Comparison of ENCODE assay signal across 12 cellular contexts in genomic region chrX:13001961-13002671, GRCh38. TPM values are rescaled to one million over a fixed set of nuclear protein-coding genes. Genes with fewer than 3 reads are reported as not detected.
DNase-seq lines count a peak whose midpoint lies in the region; ATAC-seq lines count a peak whose summit lies in the region.
"Had no signal": no experiment of that assay in that cellular context is flagged by ENCODE, and none has a peak within 500 bp of the region (broad histone marks: within the 10 kb centered on the region; RNA-seq: fewer than 3 reads in every experiment).

No MANE protein-coding gene starts in this region.

- H3K36me3 Mint-ChIP-seq in activated CD4-positive, alpha-beta T cell treated with anti-CD3 and anti-CD28 coated beads, Interleukin-2, amount 10 ng/mL, durations not matched to agents 24 days and 14 days (ENCODE audit: low read depth), result no peaks in the 10 kb centered on the region
- peaks cover 2% of the 10 kb centered on the region for H3K36me3 Mint-ChIP-seq in activated naive CD8-positive, alpha-beta T cell treated with anti-CD3 and anti-CD28 coated beads for 36 hours

- DNase-seq in activated CD4-positive, alpha-beta T cell treated with anti-CD3 and anti-CD28 coated beads, Interleukin-2, amount 10 ng/mL, durations not matched to agents 24 days and 14 days, result no peak
- DNase-seq in activated CD4-positive, alpha-beta T cell treated with anti-CD3 and anti-CD28 coated beads, Interleukin-2, amount 50 U/mL, for 1 hour, result no peak
- DNase-seq in NOMO-1 treated with DMSO at 0.1 percent for 48 hours (lab: John Stamatoyannopoulos, UW; ENCODE audit: unreplicated experiment) (peak; percentile 63), hepatic stellate cell (ENCODE audit: low spot score) (no peak)
- DNase-seq in activated naive CD8-positive, alpha-beta T cell treated with anti-CD3 and anti-CD28 coated beads for 36 hours, result no peak
- DNase-seq in stimulated activated CD4-positive, alpha-beta T cell treated with anti-CD3 and anti-CD28 coated beads, Interleukin-4, amount 100 ng/mL, for 1 hour, result peak; percentile 13
- DNase-seq: GOT3, NCI-H2107 had no signal

- H3K4me3 Mint-ChIP-seq in activated CD4-positive, alpha-beta T cell treated with anti-CD3 and anti-CD28 coated beads, Interleukin-2, amount 10 ng/mL, durations not matched to agents 24 days and 14 days, result peak overlapping the region; percentile 44
- no peak overlapping the region for H3K4me3 Mint-ChIP-seq in activated naive CD8-positive, alpha-beta T cell treated with anti-CD3 and anti-CD28 coated beads for 36 hours

- no peak for ATAC-seq in HG03521 (IDR thresholded peaks at IDR 0.05; ENCODE audit: unreplicated experiment)
- no peak for ATAC-seq in GM21423 (IDR thresholded peaks at IDR 0.05; ENCODE audit: unreplicated experiment)

- peaks cover 52% of the 10 kb centered on the region for H3K4me1 Mint-ChIP-seq in activated CD4-positive, alpha-beta T cell treated with anti-CD3 and anti-CD28 coated beads, Interleukin-2, amount 10 ng/mL, durations not matched to agents 24 days and 14 days
- peaks cover 65% of the 10 kb centered on the region for H3K4me1 Mint-ChIP-seq in activated naive CD8-positive, alpha-beta T cell treated with anti-CD3 and anti-CD28 coated beads for 36 hours

- intact Hi-C loops in activated CD4-positive, alpha-beta T cell treated with anti-CD3 and anti-CD28 coated beads, Interleukin-2, amount 10 ng/mL, durations not matched to agents 24 days and 14 days (cut with micrococcal nuclease), result loop anchor here (5.0 kb wide), 2 partner anchors 165 to 485 kb away; no protein-coding TSS in a partner anchor

- no peaks in the 10 kb centered on the region for H3K9me3 Mint-ChIP-seq in activated CD4-positive, alpha-beta T cell treated with anti-CD3 and anti-CD28 coated beads, Interleukin-2, amount 10 ng/mL, durations not matched to agents 24 days and 14 days
- no peaks in the 10 kb centered on the region for H3K9me3 Mint-ChIP-seq in activated naive CD8-positive, alpha-beta T cell treated with anti-CD3 and anti-CD28 coated beads for 36 hours

- H3K27ac Mint-ChIP-seq in activated CD4-positive, alpha-beta T cell treated with anti-CD3 and anti-CD28 coated beads, Interleukin-2, amount 10 ng/mL, durations not matched to agents 24 days and 14 days, result peak overlapping the region; percentile 58
- peak overlapping the region; percentile 69 for H3K27ac Mint-ChIP-seq in activated naive CD8-positive, alpha-beta T cell treated with anti-CD3 and anti-CD28 coated beads for 36 hours

- H3K27me3 Mint-ChIP-seq in activated CD4-positive, alpha-beta T cell treated with anti-CD3 and anti-CD28 coated beads, Interleukin-2, amount 10 ng/mL, durations not matched to agents 24 days and 14 days, result no peaks in the 10 kb centered on the region
- H3K27me3 Mint-ChIP-seq in activated naive CD8-positive, alpha-beta T cell treated with anti-CD3 and anti-CD28 coated beads for 36 hours, result no peaks in the 10 kb centered on the region

RNA-seq across cellular contexts. Expression of gene TMSB4X, which starts 27.2 kb away (rescaled TPM):
- 5,263 and 5,311 TPM in 2 replicates for total RNA-seq in activated CD4-positive, alpha-beta T cell treated with anti-CD3 and anti-CD28 coated beads, Interleukin-2, amount 10 ng/mL, durations not matched to agents 24 days and 14 days
- 1,000 to 10,000 TPM; 3,478 to 3,646 TPM for total RNA-seq in activated naive CD8-positive, alpha-beta T cell treated with anti-CD3 and anti-CD28 coated beads for 36 hours

RNA-seq across cellular contexts. Expression of gene FAM9C, which starts 42.3 kb away (rescaled TPM):
- not detected in 2 replicates for total RNA-seq in activated CD4-positive, alpha-beta T cell treated with anti-CD3 and anti-CD28 coated beads, Interleukin-2, amount 10 ng/mL, durations not matched to agents 24 days and 14 days
- total RNA-seq in activated naive CD8-positive, alpha-beta T cell treated with anti-CD3 and anti-CD28 coated beads for 36 hours, result not detected
- total RNA-seq: ascending aorta; T-helper 2 cell treated with Interferon-gamma antibody and Interleukin-4, amounts not matched to agents 100 ng/mL and 5 ng/mL, for 36 hours had no signal

Comparison
In these comparisons a context has a peak if more than half of its experiments do, and no peak if none do; other contexts are left out.
1. DNase-seq: peak in NOMO-1 treated with DMSO at 0.1 percent for 48 hours (single experiment) and stimulated activated CD4-positive, alpha-beta T cell treated with anti-CD3 and anti-CD28 coated beads, Interleukin-4, amount 100 ng/mL, for 1 hour (single experiment); none in activated CD4-positive, alpha-beta T cell treated with anti-CD3 and anti-CD28 coated beads, Interleukin-2, amount 10 ng/mL, durations not matched to agents 24 days and 14 days (single experiment), activated CD4-positive, alpha-beta T cell treated with anti-CD3 and anti-CD28 coated beads, Interleukin-2, amount 50 U/mL, for 1 hour (single experiment), activated naive CD8-positive, alpha-beta T cell treated with anti-CD3 and anti-CD28 coated beads for 36 hours (single experiment) and hepatic stellate cell (single experiment).